8 cellular contexts compared by ENCODE assay signal in genomic region chr4:170025523-170026252, GRCh38. TPM values are rescaled to one million over a fixed set of nuclear protein-coding genes. Genes with fewer than 3 reads are reported as not detected.
DNase-seq lines count a peak whose midpoint lies in the region; ATAC-seq and TF ChIP-seq lines count a peak whose summit lies in the region.

No MANE protein-coding gene starts in this region.

- H3K23ac ChIP-seq in H9 (ENCODE audit: insufficient read length, low read depth, low read length): no peak overlapping the region

- H3K27ac ChIP-seq in H9 (ENCODE audit: insufficient read length, low read depth, low read length) (no peak overlapping the region), osteoblast (ENCODE audit: low read depth, low read length) (no peak overlapping the region)

- no CpG with 5 or more reads among the region's 74 CpGs for WGBS in H9 (ENCODE audit: extremely low coverage, insufficient read length, low lambda C conversion rate)

- peak overlapping the region; percentile 75 to 86 for H3K4me3 Mint-ChIP-seq in H9
- H3K4me3 Mint-ChIP-seq in activated CD8-positive, alpha-beta T cell treated with anti-CD3 and anti-CD28 coated beads for 36 hours: peak overlapping the region; percentile 64

- TF ChIP-seq CTCF in H9 (conservative IDR thresholded peaks at IDR 0.05) (no peak), fibroblast of villous mesenchyme (IDR thresholded peaks at IDR 0.05; ENCODE audit: insufficient read depth, low read depth, low read length) (no peak), osteoblast (IDR thresholded peaks at IDR 0.05; ENCODE audit: extremely low read depth, low read depth, low read length) (no peak)
- TF ChIP-seq CTCF in activated CD8-positive, alpha-beta T cell treated with anti-CD3 and anti-CD28 coated beads for 36 hours (IDR thresholded peaks at IDR 0.05): no peak

- peaks cover 47% of the 10 kb centered on the region for H3K27me3 Mint-ChIP-seq in H9 (ENCODE audit: low read depth)
- H3K27me3 Mint-ChIP-seq in activated CD8-positive, alpha-beta T cell treated with anti-CD3 and anti-CD28 coated beads for 36 hours: peaks cover 18% of the 10 kb centered on the region

- DNase-seq in H9 (no peak), fibroblast of villous mesenchyme (ENCODE audit: low read depth) (no peak), osteoblast (ENCODE audit: insufficient read length, low spot score, missing footprints) (peak; percentile 83), SHP77 (lab: John Stamatoyannopoulos, UW) (no peak), NCI-H187 treated with DMSO at 0.1 percent for 48 hours (lab: John Stamatoyannopoulos, UW) (no peak)
- peak; percentile 24 for DNase-seq in activated CD8-positive, alpha-beta T cell treated with anti-CD3 and anti-CD28 coated beads for 36 hours

- H3K36me3 ChIP-seq in osteoblast (ENCODE audit: insufficient read depth, low read length): no peaks in the 10 kb centered on the region

- H3K27me3 ChIP-seq in H9 (ENCODE audit: insufficient read depth, low read length) (peaks cover 3% of the 10 kb centered on the region; the same call in 1 of the 2 replicates), osteoblast (ENCODE audit: insufficient read depth, low read length) (peaks cover 21% of the 10 kb centered on the region)

- H2BK120ac ChIP-seq in H9 (ENCODE audit: low read depth, low read length, poor library complexity, severe bottlenecking): no peak overlapping the region

- H4K5ac ChIP-seq in H9 (ENCODE audit: insufficient read length, low read depth, low read length): no peak overlapping the region

- H3K27ac Mint-ChIP-seq in H9: no peak overlapping the region
- H3K27ac Mint-ChIP-seq in activated CD8-positive, alpha-beta T cell treated with anti-CD3 and anti-CD28 coated beads for 36 hours: no peak overlapping the region

- no peak overlapping the region for H2BK5ac ChIP-seq in H9 (ENCODE audit: insufficient read length, low read length)

- no peak overlapping the region for H4K91ac ChIP-seq in H9 (ENCODE audit: insufficient read length, low read depth, low read length)

- peak overlapping the region; percentile 57 for H3K4me3 ChIP-seq in fibroblast of villous mesenchyme (ENCODE audit: low read depth, low read length)
- H3K4me3 ChIP-seq in osteoblast (ENCODE audit: insufficient read depth, low read length): peak overlapping the region; percentile 82

- no peak overlapping the region for H2BK20ac ChIP-seq in H9 (ENCODE audit: low read depth, low read length, poor library complexity, severe bottlenecking)

- H3K23me2 ChIP-seq in H9 (ENCODE audit: insufficient read length, low read depth, low read length, poor library complexity, severe bottlenecking): peaks cover 13% of the 10 kb centered on the region

- peaks cover 4 to 10% of the 10 kb centered on the region in 2 experiments; a peak in 3 of 5 replicates for H3K9me3 Mint-ChIP-seq in H9
- peaks cover 4% of the 10 kb centered on the region for H3K9me3 Mint-ChIP-seq in activated CD8-positive, alpha-beta T cell treated with anti-CD3 and anti-CD28 coated beads for 36 hours

- H4K8ac ChIP-seq in H9 (replicated peaks; ENCODE audit: insufficient read length, low read depth, low read length): no peak overlapping the region

- H3K79me2 ChIP-seq in H9 (ENCODE audit: insufficient read depth, low read length) (0 out of 2 replicates have a peak, but pooled peaks cover 2% of the 10 kb centered on the region), osteoblast (ENCODE audit: insufficient read depth, low read length) (no peaks in the 10 kb centered on the region)

- no peaks in the 10 kb centered on the region for H4K20me1 ChIP-seq in H9 (ENCODE audit: control insufficient read depth, insufficient read depth, insufficient read length)
- H4K20me1 ChIP-seq in osteoblast (ENCODE audit: insufficient read depth, low read length): no peaks in the 10 kb centered on the region

- H3T11ph ChIP-seq in H9 (ENCODE audit: low read length): no peak overlapping the region

- POLR2A ChIA-PET in activated CD8-positive, alpha-beta T cell treated with anti-CD3 and anti-CD28 coated beads for 36 hours (lab: Charles Lee): no interaction called here

- intact Hi-C loops in activated CD8-positive, alpha-beta T cell treated with anti-CD3 and anti-CD28 coated beads for 36 hours (cut with micrococcal nuclease): loop anchor here (10.0 kb wide), 1 partner anchor 411 kb away; the partner anchor contains the start of gene NEK1

- no peak overlapping the region for H3K18ac ChIP-seq in H9 (ENCODE audit: insufficient read length, low read depth, low read length)

- H2BK12ac ChIP-seq in H9 (ENCODE audit: insufficient read length, low read depth, low read length): no peak overlapping the region

- no peak for ATAC-seq in activated CD8-positive, alpha-beta T cell treated with anti-CD3 and anti-CD28 coated beads for 36 hours
- ATAC-seq in GM21723 (IDR thresholded peaks at IDR 0.05; ENCODE audit: unreplicated experiment) (no peak), GM19395 (IDR thresholded peaks at IDR 0.05; ENCODE audit: unreplicated experiment) (no peak)

- no peak overlapping the region for H2AK5ac ChIP-seq in H9 (ENCODE audit: insufficient read length, low read length)

- no peak overlapping the region for H2AFZ ChIP-seq in H9 (ENCODE audit: low read length)
- peak overlapping the region; percentile 65 for H2AFZ ChIP-seq in osteoblast (ENCODE audit: low read length)

- H3K4me1 Mint-ChIP-seq in H9: peaks cover 16% of the 10 kb centered on the region in 2 experiments
- H3K4me1 Mint-ChIP-seq in activated CD8-positive, alpha-beta T cell treated with anti-CD3 and anti-CD28 coated beads for 36 hours (ENCODE audit: low read depth): peaks cover 3% of the 10 kb centered on the region

- no peak overlapping the region for H3K4ac ChIP-seq in H9 (ENCODE audit: low read depth, low read length)

- CTCF ChIA-PET in activated CD8-positive, alpha-beta T cell treated with anti-CD3 and anti-CD28 coated beads for 36 hours (lab: Charles Lee): interaction anchor here (0.8 to 1.5 kb wide), 5 partner anchors 13 to 414 kb away, joined by 3 read pairs; partner anchors contain the start of gene NEK1

- H3K36me3 Mint-ChIP-seq in H9 (ENCODE audit: insufficient read depth in 1 of 3, low read depth in 3 of 3): peaks cover 0 to 2% (median 0%) of the 10 kb centered on the region in 3 experiments; a peak in 2 of 7 replicates
- H3K36me3 Mint-ChIP-seq in activated CD8-positive, alpha-beta T cell treated with anti-CD3 and anti-CD28 coated beads for 36 hours (ENCODE audit: low read depth): peaks cover 2% of the 10 kb centered on the region

- no peak overlapping the region for H3K56ac ChIP-seq in H9 (ENCODE audit: insufficient read length, low read depth, low read length)

- H2BK15ac ChIP-seq in H9 (ENCODE audit: low read depth, low read length): no peak overlapping the region; the same call in 1 of the 2 replicates

- peak overlapping the region; percentile 74 for H3K4me2 ChIP-seq in H9 (ENCODE audit: insufficient read depth, insufficient read length, low read length)
- peak overlapping the region; percentile 92 for H3K4me2 ChIP-seq in osteoblast (ENCODE audit: insufficient read depth, low read length)

- H3K9me3 ChIP-seq in H9 (ENCODE audit: control insufficient read depth, low read depth, low read length) (no peaks in the 10 kb centered on the region), osteoblast (ENCODE audit: low read depth, low read length) (no peaks in the 10 kb centered on the region)

- no peaks in the 10 kb centered on the region for H3K4me1 ChIP-seq in H9 (ENCODE audit: insufficient read depth, low read length)
- no peaks in the 10 kb centered on the region for H3K4me1 ChIP-seq in osteoblast (ENCODE audit: insufficient read depth, low read length)

- peak overlapping the region; percentile 23 for H3K9ac ChIP-seq in H9 (ENCODE audit: extremely low read depth, insufficient read length, low read length)

- peak overlapping the region; percentile 41; the same call in 1 of the 2 replicates for H3K14ac ChIP-seq in H9 (ENCODE audit: insufficient read depth, low read length)

- no peaks in the 10 kb centered on the region for H3K79me1 ChIP-seq in H9 (ENCODE audit: insufficient read depth, low read depth, low read length, poor library complexity, severe bottlenecking)

RNA-seq across cellular contexts. Expression of gene MFAP3L, which starts 0.5 kb away (rescaled TPM):
- total RNA-seq in H9 (2021) (5.1 and 5.4 TPM in 2 replicates), fibroblast of villous mesenchyme (0.86 and 1.3 TPM in 2 replicates), osteoblast (7.6 and 8.0 TPM in 2 replicates)
- total RNA-seq in activated CD8-positive, alpha-beta T cell treated with anti-CD3 and anti-CD28 coated beads for 36 hours: under 1 TPM; 0.68 to 0.85 TPM

Comparison
In these comparisons a context has a peak if more than half of its experiments do, and no peak if none do; other contexts are left out.
1. DNase-seq: peak in activated CD8-positive, alpha-beta T cell treated with anti-CD3 and anti-CD28 coated beads for 36 hours (single experiment) and osteoblast (single experiment); none in H9 (single experiment), fibroblast of villous mesenchyme (single experiment), SHP77 (0 of 2) and NCI-H187 treated with DMSO at 0.1 percent for 48 hours (single experiment).